Comparison of ENCODE assay signal across 8 cellular contexts in the genomic region with DNA sequence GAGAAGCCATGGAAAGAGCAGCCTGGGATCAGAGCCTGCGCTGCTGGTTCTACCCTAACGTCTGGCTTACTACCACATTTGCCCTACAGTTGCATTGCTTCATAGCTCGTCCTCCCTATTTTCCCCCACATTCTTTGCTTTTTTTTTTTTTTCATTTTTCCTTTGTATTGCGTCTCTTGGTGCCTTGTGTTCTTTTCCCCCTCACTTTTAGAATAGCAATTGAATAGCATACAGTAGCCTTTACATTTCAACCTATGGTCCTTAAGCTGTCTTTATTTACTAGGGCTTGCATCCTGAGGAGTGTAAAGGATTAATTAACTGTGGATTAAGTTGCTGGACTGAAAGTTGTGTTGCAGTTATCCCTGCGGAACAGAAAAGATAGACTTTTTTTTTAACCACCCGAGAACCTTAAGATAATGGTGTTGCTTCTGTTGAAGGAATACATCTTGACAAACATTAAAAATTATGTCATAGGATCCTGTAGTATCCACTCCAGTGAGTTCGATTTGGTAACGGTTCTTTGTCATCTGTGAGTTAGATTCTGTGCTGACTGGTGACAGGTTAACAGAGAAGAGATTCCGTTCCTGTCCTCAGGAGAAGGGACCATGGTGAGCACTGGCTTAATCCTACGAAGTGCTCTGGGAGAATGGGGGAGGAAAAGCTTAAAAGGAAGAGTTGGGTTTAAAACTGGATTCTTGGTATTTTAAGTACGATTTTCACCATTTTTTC.
DNase-seq lines count a peak whose midpoint lies in the region; ATAC-seq and TF ChIP-seq lines count a peak whose summit lies in the region.

No MANE protein-coding gene starts in this region.

- no peak overlapping the region for H3K27ac Mint-ChIP-seq in T-helper 1 cell treated with Interleukin-12 subunit alpha and Interleukin-12 subunit beta and Interleukin-4 antibody, amounts not matched to agents 30 μg/mL and 1 μg/mL, for 36 hours

- TF ChIP-seq EP300 in upper lobe of left lung (IDR thresholded peaks at IDR 0.05) = no peak

- TF ChIP-seq CTCF in body of pancreas (IDR thresholded peaks at IDR 0.05) = peak in 1 of 7 experiments; percentile 14
- TF ChIP-seq CTCF in lower leg skin (IDR thresholded peaks at IDR 0.05) = no peak
- no peak for TF ChIP-seq CTCF in upper lobe of left lung (IDR thresholded peaks at IDR 0.05)

- DNase-seq in T-helper 1 cell (no peak), NCI-H146 (lab: John Stamatoyannopoulos, UW) (peak; percentile 73), body of pancreas (no peak), lower leg skin (ENCODE audit: low spot score in 2 of 2) (no peak), upper lobe of left lung (no peak), iPS-NIHi7 (ENCODE audit: extremely low spot score) (no peak)

- H3K4me3 Mint-ChIP-seq in T-helper 1 cell treated with Interleukin-12 subunit alpha and Interleukin-12 subunit beta and Interleukin-4 antibody, amounts not matched to agents 30 μg/mL and 1 μg/mL, for 36 hours = peak overlapping the region; percentile 87

- 3 to 5% methylated on average over 11 of the region's 11 CpGs for WGBS in body of pancreas, 2 donors
- WGBS in lower leg skin, 2 donors = 6 to 8% methylated on average over 11 of the region's 11 CpGs
- 10 to 18% methylated on average over 11 of the region's 11 CpGs for WGBS in upper lobe of left lung, 2 donors

- no peak for ATAC-seq in body of pancreas
- no peak for ATAC-seq in upper lobe of left lung (ENCODE audit: low FRiP score in 2 of 2)
- ATAC-seq in HG02973 (IDR thresholded peaks at IDR 0.05; ENCODE audit: unreplicated experiment) = no peak

- H3K36me3 ChIP-seq in body of pancreas (replicated peaks in 1 of 2; ENCODE audit: insufficient read depth in 1 of 2, low read depth in 2 of 2) (no peaks in the 10 kb centered on the region), upper lobe of left lung (no peaks in the 10 kb centered on the region)

- no peaks in the 10 kb centered on the region for H3K27me3 ChIP-seq in body of pancreas
- H3K27me3 ChIP-seq in upper lobe of left lung = no peaks in the 10 kb centered on the region

- peaks cover 28% of the 10 kb centered on the region for H3K27me3 Mint-ChIP-seq in T-helper 1 cell treated with Interleukin-12 subunit alpha and Interleukin-12 subunit beta and Interleukin-4 antibody, amounts not matched to agents 30 μg/mL and 1 μg/mL, for 36 hours (ENCODE audit: low read depth)

- peaks cover 20% of the 10 kb centered on the region for H3K4me1 ChIP-seq in body of pancreas
- peaks cover 6 to 21% (median 11%) of the 10 kb centered on the region in 4 donors for H3K4me1 ChIP-seq in upper lobe of left lung

- intact Hi-C loops in body of pancreas (cut with DNase I) = no loop called here
- intact Hi-C loops in lower leg skin (cut with DNase I; ENCODE audit: low total_unique reads) = no loop called here

- peaks cover 10% of the 10 kb centered on the region for H3K4me1 Mint-ChIP-seq in T-helper 1 cell treated with Interleukin-12 subunit alpha and Interleukin-12 subunit beta and Interleukin-4 antibody, amounts not matched to agents 30 μg/mL and 1 μg/mL, for 36 hours (ENCODE audit: low read depth)

- no peaks in the 10 kb centered on the region for H3K9me3 Mint-ChIP-seq in T-helper 1 cell treated with Interleukin-12 subunit alpha and Interleukin-12 subunit beta and Interleukin-4 antibody, amounts not matched to agents 30 μg/mL and 1 μg/mL, for 36 hours

- TF ChIP-seq POLR2A in body of pancreas (IDR thresholded peaks at IDR 0.05) = no peak
- TF ChIP-seq POLR2A in lower leg skin (IDR thresholded peaks at IDR 0.05) = no peak
- no peak for TF ChIP-seq POLR2A in upper lobe of left lung (IDR thresholded peaks at IDR 0.05)

- peak overlapping the region; percentile 91 to 99 (median 99) for H3K27ac ChIP-seq in body of pancreas
- peak overlapping the region; percentile 92 to 95 (median 94) for H3K27ac ChIP-seq in upper lobe of left lung

- peak overlapping the region; percentile 59 to 61 for H3K4me3 ChIP-seq in body of pancreas
- peak overlapping the region; percentile 71 for H3K4me3 ChIP-seq in lower leg skin (ENCODE audit: low read depth, poor library complexity, severe bottlenecking)
- H3K4me3 ChIP-seq in upper lobe of left lung = peak overlapping the region; percentile 54 to 87 (median 75)

- H3K9me3 ChIP-seq in body of pancreas = no peaks in the 10 kb centered on the region
- no peaks in the 10 kb centered on the region for H3K9me3 ChIP-seq in upper lobe of left lung

- H3K36me3 Mint-ChIP-seq in T-helper 1 cell treated with Interleukin-12 subunit alpha and Interleukin-12 subunit beta and Interleukin-4 antibody, amounts not matched to agents 30 μg/mL and 1 μg/mL, for 36 hours (ENCODE audit: low read depth) = no peaks in the 10 kb centered on the region
